ENCODE assay signal across 1 cellular context in genomic region chr22:37509026-37509886, GRCh38.
TF ChIP-seq lines count a peak whose summit lies in the region.

No MANE protein-coding gene starts in this region.

TF ChIP-seq in K562, 482 proteins besides CTCF, POLR2A, EP300 and RAD21:
- TF ChIP-seq NELFE (IDR thresholded peaks at IDR 0.05; ENCODE audit: insufficient read depth, insufficient read length): no peak
- no peak for TF ChIP-seq ZNF764 (CRISPR knock-in tag; IDR thresholded peaks at IDR 0.05; ENCODE audit: low read depth)
- no peak for TF ChIP-seq HMG20B (CRISPR knock-in tag; IDR thresholded peaks at IDR 0.05)
- TF ChIP-seq MAFK (IDR thresholded peaks at IDR 0.05; ENCODE audit: low read length): no peak
- TF ChIP-seq ZNF124 (CRISPR knock-in tag; IDR thresholded peaks at IDR 0.05): no peak
- no peak for TF ChIP-seq ZBTB34 (CRISPR knock-in tag; IDR thresholded peaks at IDR 0.05)
- TF ChIP-seq HDAC2 (IDR thresholded peaks at IDR 0.05): no peak
- no peak for TF ChIP-seq PKNOX1 (IDR thresholded peaks at IDR 0.05)
- no peak for TF ChIP-seq ELF1 (tag; IDR thresholded peaks at IDR 0.05)
TF ChIP-seq in K562: peak in this region for 0.
